ENCODE assay signal across 8 cellular contexts in the genomic region with DNA sequence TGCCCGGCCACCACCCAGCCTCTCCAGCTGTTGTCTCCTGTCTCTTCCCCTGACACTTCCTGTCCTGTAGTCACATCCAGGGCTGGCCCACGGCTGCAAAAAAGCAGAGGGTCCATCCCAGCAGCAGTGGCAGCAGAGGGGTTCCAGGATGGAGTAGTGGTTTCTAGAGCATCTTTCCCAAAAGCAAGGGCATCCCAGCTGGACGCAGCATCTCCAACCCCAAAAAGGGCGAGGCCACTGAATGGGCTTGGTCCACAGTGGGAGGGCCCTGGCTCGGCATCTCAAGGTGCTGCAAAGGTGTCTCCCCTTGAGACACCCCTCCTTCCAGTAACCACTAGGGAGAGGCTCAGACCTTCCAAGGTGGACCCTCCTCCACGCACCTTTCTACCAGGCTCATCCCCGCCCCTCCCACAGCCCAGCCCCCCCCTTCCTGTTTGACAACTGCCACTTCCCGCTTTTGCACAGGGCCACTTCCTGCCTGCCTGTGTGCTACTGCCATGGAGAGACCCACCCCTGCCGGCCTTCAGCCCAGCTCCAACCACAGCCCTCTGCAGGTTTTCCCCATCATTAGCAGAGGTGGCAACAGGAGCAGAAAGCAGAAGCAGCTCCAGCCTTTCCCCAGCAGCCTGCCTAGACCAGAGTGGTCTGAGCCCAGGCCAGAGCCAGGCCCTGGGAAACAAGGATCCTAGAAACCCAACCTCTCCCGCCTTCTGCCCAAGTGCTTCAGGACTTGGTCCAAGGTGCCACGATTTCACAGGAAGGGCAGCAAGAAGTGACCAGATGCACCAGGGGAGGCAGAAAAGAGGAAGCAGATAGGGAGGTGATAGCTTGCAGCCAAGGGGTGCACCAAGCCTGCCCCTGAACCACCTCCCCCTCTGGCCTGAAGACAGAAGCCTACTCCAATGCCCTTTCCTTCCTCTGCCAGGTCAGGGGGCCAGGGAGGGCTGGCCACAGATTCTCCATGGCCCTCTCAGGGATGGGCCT. TPM values are rescaled to one million over a fixed set of nuclear protein-coding genes. Genes with fewer than 3 reads are reported as not detected.
DNase-seq lines count a peak whose midpoint lies in the region; ATAC-seq and TF ChIP-seq lines count a peak whose summit lies in the region.

No MANE protein-coding gene starts in this region.

- intact Hi-C loops in OCI-LY7 (cut with micrococcal nuclease; ENCODE audit: unreplicated experiment), result no loop called here

- H2AFZ ChIP-seq in DND-41 (ENCODE audit: low read depth, low read length) (no peak overlapping the region), GM23338 (no peak overlapping the region), OCI-LY7 (ENCODE audit: low read length) (peak overlapping the region; percentile 46; the same call in 1 of the 2 replicates)

- H4K20me1 ChIP-seq in DND-41 (ENCODE audit: insufficient read depth, low read length) (peaks cover 46% of the 10 kb centered on the region), GM23338 (replicated peaks; ENCODE audit: insufficient read depth) (peaks cover 15% of the 10 kb centered on the region; the same call in 1 of the 2 replicates), OCI-LY7 (ENCODE audit: insufficient read depth, low read length) (no peaks in the 10 kb centered on the region)

- H3K9me3 ChIP-seq in DND-41 (ENCODE audit: insufficient read depth, low read length, severe bottlenecking), result no peaks in the 10 kb centered on the region
- no peaks in the 10 kb centered on the region for H3K9me3 ChIP-seq in OCI-LY7 (ENCODE audit: low read length)
- no peaks in the 10 kb centered on the region for H3K9me3 ChIP-seq in mucosa of rectum (ENCODE audit: control insufficient read depth in 2 of 2, low read length in 2 of 2)

- peaks cover 13% of the 10 kb centered on the region for H3K27me3 Mint-ChIP-seq in GM23338 (ENCODE audit: insufficient read depth, low read depth, poor library complexity)
- no peaks in the 10 kb centered on the region for H3K27me3 Mint-ChIP-seq in activated naive CD4-positive, alpha-beta T cell treated with anti-CD3 and anti-CD28 coated beads, Interleukin-2, amount 10 ng/mL, durations not matched to agents 7 days and 5 days

- H3K4me2 ChIP-seq in DND-41 (ENCODE audit: insufficient read depth, low read length) (peak overlapping the region; percentile 46), GM23338 (no peak overlapping the region), OCI-LY7 (ENCODE audit: low read length) (peak overlapping the region; percentile 92)

- no peaks in the 10 kb centered on the region for H3K9me2 ChIP-seq in GM23338 (ENCODE audit: insufficient read depth)
- H3K9me2 ChIP-seq in OCI-LY7 (ENCODE audit: insufficient read depth, low read length), result no peaks in the 10 kb centered on the region

- TF ChIP-seq CTCF in DND-41 (IDR thresholded peaks at IDR 0.05; ENCODE audit: borderline replicate concordance, extremely low read depth, low read length, poor library complexity, severe bottlenecking) (no peak), GM23338 (conservative IDR thresholded peaks at IDR 0.05; ENCODE audit: low read depth in 2 of 2) (no peak), OCI-LY7 (conservative IDR thresholded peaks at IDR 0.05; ENCODE audit: low read length) (no peak)

- peaks cover 26% of the 10 kb centered on the region for H3K4me1 ChIP-seq in DND-41 (ENCODE audit: insufficient read depth, low read length)
- H3K4me1 ChIP-seq in GM23338 (ENCODE audit: insufficient read depth), result peaks cover 15% of the 10 kb centered on the region; the same call in 1 of the 2 replicates
- peaks cover 36% of the 10 kb centered on the region for H3K4me1 ChIP-seq in OCI-LY7 (ENCODE audit: insufficient read depth, low read length, poor library complexity, severe bottlenecking)
- peaks cover 23 to 38% of the 10 kb centered on the region in 2 donors for H3K4me1 ChIP-seq in mucosa of rectum (ENCODE audit: control insufficient read depth in 2 of 2, insufficient read depth in 2 of 2, low read length in 2 of 2)

- H3K27ac ChIP-seq in DND-41 (ENCODE audit: low read length), result peak overlapping the region; percentile 86
- H3K27ac ChIP-seq in GM23338 (ENCODE audit: low read depth), result peak overlapping the region; percentile 89; the same call in 1 of the 2 replicates
- H3K27ac ChIP-seq in OCI-LY7 (ENCODE audit: low read depth, low read length, poor library complexity, severe bottlenecking), result peak overlapping the region; percentile 89
- peak overlapping the region; percentile 43 to 77 for H3K27ac ChIP-seq in mucosa of rectum (ENCODE audit: low read depth in 2 of 2, low read length in 2 of 2)

- H3K36me3 Mint-ChIP-seq in GM23338 (ENCODE audit: low read depth), result peaks cover 36% of the 10 kb centered on the region
- H3K36me3 Mint-ChIP-seq in activated naive CD4-positive, alpha-beta T cell treated with anti-CD3 and anti-CD28 coated beads, Interleukin-2, amount 10 ng/mL, durations not matched to agents 7 days and 5 days, result peaks cover 63% of the 10 kb centered on the region

- ATAC-seq in DND-41 (ENCODE audit: insufficient read depth, low read depth), result peak; percentile 93
- no peak for ATAC-seq in GM23338

- CTCF ChIA-PET in OCI-LY7 (lab: Charles Lee; ENCODE audit: unreplicated experiment), result interaction anchor here (0.5 to 2.5 kb wide), 4 partner anchors 8 to 16 kb away, joined by 3 to 16 read pairs (median 3); a partner anchor contains a TSS
- CTCF ChIA-PET in activated naive CD4-positive, alpha-beta T cell treated with anti-CD3 and anti-CD28 coated beads, Interleukin-2, amount 10 ng/mL, durations not matched to agents 7 days and 5 days (lab: Charles Lee), result interaction anchor here (0.7 to 4.1 kb wide), 9 partner anchors 8 to 216 kb away, joined by 3 to 25 read pairs (median 3); a partner anchor contains a TSS

- POLR2A ChIA-PET in OCI-LY7 (lab: Charles Lee), result interaction anchor here (0.6 to 3.8 kb wide), 6 partner anchors 8 to 818 kb away, joined by 3 to 22 read pairs (median 3); a partner anchor contains a TSS

- H3K36me3 ChIP-seq in DND-41 (ENCODE audit: insufficient read depth, low read length) (peaks cover 70% of the 10 kb centered on the region), GM23338 (ENCODE audit: insufficient read depth) (no peaks in the 10 kb centered on the region; the same call in 1 of the 2 replicates), OCI-LY7 (ENCODE audit: insufficient read depth, low read length) (peaks cover 39% of the 10 kb centered on the region), mucosa of rectum (ENCODE audit: control insufficient read depth in 2 of 2, insufficient read depth in 2 of 2, low read length in 2 of 2) (peaks cover 22 to 45% of the 10 kb centered on the region in 2 donors)

- in situ Hi-C loops in G401 (cut with HindIII; ENCODE audit: low sequenced_read_pairs), result no loop called here

- 0 out of 2 replicates have a peak, but pooled peaks cover 14% of the 10 kb centered on the region for H3F3A ChIP-seq in GM23338 (replicated peaks; ENCODE audit: low read depth)

- H3K4me3 ChIP-seq in DND-41 (ENCODE audit: low read depth in 1 of 2, low read length in 2 of 2) (no peak overlapping the region), GM23338 (no peak overlapping the region), OCI-LY7 (ENCODE audit: low read depth, low read length, poor library complexity, severe bottlenecking) (peak overlapping the region; percentile 63), mucosa of rectum (ENCODE audit: low read length in 2 of 2) (peak overlapping the region in 1 of 2 donors; percentile 58)

- H3K4me1 Mint-ChIP-seq in GM23338, result peaks cover 28% of the 10 kb centered on the region
- peaks cover 85% of the 10 kb centered on the region for H3K4me1 Mint-ChIP-seq in activated naive CD4-positive, alpha-beta T cell treated with anti-CD3 and anti-CD28 coated beads, Interleukin-2, amount 10 ng/mL, durations not matched to agents 7 days and 5 days

- H3K4me3 Mint-ChIP-seq in GM23338, result no peak overlapping the region
- peak overlapping the region; percentile 80 for H3K4me3 Mint-ChIP-seq in activated naive CD4-positive, alpha-beta T cell treated with anti-CD3 and anti-CD28 coated beads, Interleukin-2, amount 10 ng/mL, durations not matched to agents 7 days and 5 days

- H3K9me3 Mint-ChIP-seq in GM23338, result no peaks in the 10 kb centered on the region
- no peaks in the 10 kb centered on the region for H3K9me3 Mint-ChIP-seq in activated naive CD4-positive, alpha-beta T cell treated with anti-CD3 and anti-CD28 coated beads, Interleukin-2, amount 10 ng/mL, durations not matched to agents 7 days and 5 days

- H3K9ac ChIP-seq in DND-41 (ENCODE audit: low read depth, low read length) (peak overlapping the region; percentile 41), mucosa of rectum (ENCODE audit: low read depth in 1 of 2, low read length in 2 of 2) (no peak overlapping the region)

- BruUV-seq in OCI-LY7 (replicated peaks; lab: Mats Ljungman, UMichigan), result no TSS peak

- no peak overlapping the region for H3K27ac Mint-ChIP-seq in GM23338
- peak overlapping the region; percentile 96 for H3K27ac Mint-ChIP-seq in activated naive CD4-positive, alpha-beta T cell treated with anti-CD3 and anti-CD28 coated beads, Interleukin-2, amount 10 ng/mL, durations not matched to agents 7 days and 5 days

- H3K27me3 ChIP-seq in DND-41 (ENCODE audit: insufficient read depth, low read length, poor library complexity), result no peaks in the 10 kb centered on the region
- no peaks in the 10 kb centered on the region for H3K27me3 ChIP-seq in GM23338 (ENCODE audit: insufficient read depth)
- no peaks in the 10 kb centered on the region for H3K27me3 ChIP-seq in mucosa of rectum (ENCODE audit: control insufficient read depth in 2 of 2, insufficient read depth in 2 of 2, low read length in 2 of 2)

- H3K79me2 ChIP-seq in DND-41 (ENCODE audit: insufficient read depth, low read length) (peaks cover 59% of the 10 kb centered on the region), GM23338 (replicated peaks; ENCODE audit: insufficient read depth) (peaks cover 71% of the 10 kb centered on the region), OCI-LY7 (ENCODE audit: insufficient read depth, low read depth, low read length) (no peaks in the 10 kb centered on the region; the same call in 1 of the 2 replicates)

- peak; percentile 78 for DNase-seq in DND-41
- no peak for DNase-seq in GM23338 (ENCODE audit: low spot score)
- peak; percentile 85 for DNase-seq in OCI-LY7 (ENCODE audit: low spot score)
- DNase-seq in activated naive CD4-positive, alpha-beta T cell treated with anti-CD3 and anti-CD28 coated beads, Interleukin-2, amount 10 ng/mL, durations not matched to agents 7 days and 5 days, result peak; percentile 74
- no peak for DNase-seq in NCI-H345 (lab: John Stamatoyannopoulos, UW)
- no peak for DNase-seq in G401 (ENCODE audit: low spot score)
- DNase-seq in hepatic stellate cell (ENCODE audit: low spot score), result no peak

RNA-seq across cellular contexts. Expression of a gene that starts 8.6 kb away (rescaled TPM):
- 32.8 and 34.1 TPM in 2 replicates for total RNA-seq in GM23338 (2014; rRNA removed; shearing (Covaris generic))
- polyA plus RNA-seq in GM23338 (2016; fragmentation: Nextera tagmentation; extraction: Ambion mirVana), result 30.1 and 30.6 TPM in 2 replicates
- 21.1 and 29.1 TPM in 2 replicates for total RNA-seq in OCI-LY7 (2014; rRNA removed; shearing (Covaris generic))
- total RNA-seq in OCI-LY7 (2022), result 34.8 and 41.6 TPM in 2 replicates
- 9.0 and 11.8 TPM in 2 replicates for total RNA-seq in G401 (2014; rRNA removed; shearing (Covaris generic))

RNA-seq across cellular contexts. Expression of a gene that starts 45.2 kb away (rescaled TPM):
- 13.3 and 14.5 TPM in 2 replicates for total RNA-seq in GM23338 (2014; rRNA removed; shearing (Covaris generic))
- polyA plus RNA-seq in GM23338 (2016; fragmentation: Nextera tagmentation; extraction: Ambion mirVana), result 17.5 and 18.0 TPM in 2 replicates
- 2.0 and 5.2 TPM in 2 replicates for total RNA-seq in OCI-LY7 (2014; rRNA removed; shearing (Covaris generic))
- 0.74 and 0.85 TPM in 2 replicates for total RNA-seq in OCI-LY7 (2022)
- 124 and 143 TPM in 2 replicates for total RNA-seq in G401 (2014; rRNA removed; shearing (Covaris generic))

RNA-seq across cellular contexts. Expression of a gene that starts 54.4 kb away (rescaled TPM):
- total RNA-seq in GM23338 (2014; rRNA removed; shearing (Covaris generic)), result 15.3 and 21.1 TPM in 2 replicates
- 7.4 and 9.4 TPM in 2 replicates for polyA plus RNA-seq in GM23338 (2016; fragmentation: Nextera tagmentation; extraction: Ambion mirVana)
- total RNA-seq in OCI-LY7 (2014; rRNA removed; shearing (Covaris generic)), result 27.7 and 45.2 TPM in 2 replicates
- 52.8 and 59.7 TPM in 2 replicates for total RNA-seq in OCI-LY7 (2022)
- total RNA-seq in G401 (2014; rRNA removed; shearing (Covaris generic)), result 3.7 and 6.9 TPM in 2 replicates

Comparison
In these comparisons a context has a peak if more than half of its experiments do, and no peak if none do; other contexts are left out.
1. DNase-seq: peak in DND-41 (single experiment), OCI-LY7 (single experiment) and activated naive CD4-positive, alpha-beta T cell treated with anti-CD3 and anti-CD28 coated beads, Interleukin-2, amount 10 ng/mL, durations not matched to agents 7 days and 5 days (single experiment); none in GM23338 (single experiment), NCI-H345 (single experiment), G401 (single experiment) and hepatic stellate cell (single experiment).
2. Peak in every context shown above with its lines, with median percentiles within 50 percentile points of each other: H3K27ac ChIP-seq.